2 cellular contexts compared by ENCODE assay signal in the genomic region with DNA sequence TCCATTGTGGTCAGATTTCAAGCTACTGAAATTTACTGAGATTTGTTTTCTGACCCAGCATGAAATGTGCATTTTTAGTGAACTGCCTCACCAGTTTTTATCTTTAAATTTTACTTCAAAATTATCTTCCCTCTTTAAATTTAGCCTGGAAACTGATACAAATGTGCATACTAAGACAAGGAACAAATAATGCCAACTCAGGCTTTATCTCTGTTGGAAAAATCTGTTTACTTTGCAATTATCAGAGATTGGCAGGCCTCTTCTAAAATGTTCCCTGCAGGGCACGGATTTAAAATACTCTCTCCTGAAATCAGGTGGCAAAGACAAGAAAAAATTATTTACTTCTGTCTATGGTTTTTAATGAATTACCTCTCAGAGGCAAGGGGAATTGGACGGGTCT.
TF ChIP-seq lines count a peak whose summit lies in the region.

No MANE protein-coding gene starts in this region.

TF ChIP-seq in SK-N-SH, 30 proteins besides CTCF, POLR2A, EP300 and RAD21 (continued from another document):
- TF ChIP-seq, protein P1, sequence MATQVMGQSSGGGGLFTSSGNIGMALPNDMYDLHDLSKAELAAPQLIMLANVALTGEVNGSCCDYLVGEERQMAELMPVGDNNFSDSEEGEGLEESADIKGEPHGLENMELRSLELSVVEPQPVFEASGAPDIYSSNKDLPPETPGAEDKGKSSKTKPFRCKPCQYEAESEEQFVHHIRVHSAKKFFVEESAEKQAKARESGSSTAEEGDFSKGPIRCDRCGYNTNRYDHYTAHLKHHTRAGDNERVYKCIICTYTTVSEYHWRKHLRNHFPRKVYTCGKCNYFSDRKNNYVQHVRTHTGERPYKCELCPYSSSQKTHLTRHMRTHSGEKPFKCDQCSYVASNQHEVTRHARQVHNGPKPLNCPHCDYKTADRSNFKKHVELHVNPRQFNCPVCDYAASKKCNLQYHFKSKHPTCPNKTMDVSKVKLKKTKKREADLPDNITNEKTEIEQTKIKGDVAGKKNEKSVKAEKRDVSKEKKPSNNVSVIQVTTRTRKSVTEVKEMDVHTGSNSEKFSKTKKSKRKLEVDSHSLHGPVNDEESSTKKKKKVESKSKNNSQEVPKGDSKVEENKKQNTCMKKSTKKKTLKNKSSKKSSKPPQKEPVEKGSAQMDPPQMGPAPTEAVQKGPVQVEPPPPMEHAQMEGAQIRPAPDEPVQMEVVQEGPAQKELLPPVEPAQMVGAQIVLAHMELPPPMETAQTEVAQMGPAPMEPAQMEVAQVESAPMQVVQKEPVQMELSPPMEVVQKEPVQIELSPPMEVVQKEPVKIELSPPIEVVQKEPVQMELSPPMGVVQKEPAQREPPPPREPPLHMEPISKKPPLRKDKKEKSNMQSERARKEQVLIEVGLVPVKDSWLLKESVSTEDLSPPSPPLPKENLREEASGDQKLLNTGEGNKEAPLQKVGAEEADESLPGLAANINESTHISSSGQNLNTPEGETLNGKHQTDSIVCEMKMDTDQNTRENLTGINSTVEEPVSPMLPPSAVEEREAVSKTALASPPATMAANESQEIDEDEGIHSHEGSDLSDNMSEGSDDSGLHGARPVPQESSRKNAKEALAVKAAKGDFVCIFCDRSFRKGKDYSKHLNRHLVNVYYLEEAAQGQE (IDR thresholded peaks at IDR 0.05; ENCODE audit: low read depth, low read length): no peak
TF ChIP-seq in SK-N-SH: peak in this region for 1.

TF ChIP-seq in SK-N-SH treated with all-trans-retinoic acid at 6 μM for 48 hours, 23 proteins besides CTCF, POLR2A, EP300 and RAD21 (continued from another document):
- TF ChIP-seq, protein P2, sequence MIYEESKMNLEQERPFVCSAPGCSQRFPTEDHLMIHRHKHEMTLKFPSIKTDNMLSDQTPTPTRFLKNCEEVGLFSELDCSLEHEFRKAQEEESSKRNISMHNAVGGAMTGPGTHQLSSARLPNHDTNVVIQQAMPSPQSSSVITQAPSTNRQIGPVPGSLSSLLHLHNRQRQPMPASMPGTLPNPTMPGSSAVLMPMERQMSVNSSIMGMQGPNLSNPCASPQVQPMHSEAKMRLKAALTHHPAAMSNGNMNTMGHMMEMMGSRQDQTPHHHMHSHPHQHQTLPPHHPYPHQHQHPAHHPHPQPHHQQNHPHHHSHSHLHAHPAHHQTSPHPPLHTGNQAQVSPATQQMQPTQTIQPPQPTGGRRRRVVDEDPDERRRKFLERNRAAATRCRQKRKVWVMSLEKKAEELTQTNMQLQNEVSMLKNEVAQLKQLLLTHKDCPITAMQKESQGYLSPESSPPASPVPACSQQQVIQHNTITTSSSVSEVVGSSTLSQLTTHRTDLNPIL (CRISPR knock-in tag; IDR thresholded peaks at IDR 0.05; ENCODE audit: low read depth): no peak
- TF ChIP-seq ZNF8 (CRISPR knock-in tag; IDR thresholded peaks at IDR 0.05): no peak
- no peak for TF ChIP-seq PPARA (CRISPR knock-in tag; IDR thresholded peaks at IDR 0.05; ENCODE audit: borderline replicate concordance)
- TF ChIP-seq TOX (CRISPR knock-in tag; IDR thresholded peaks at IDR 0.05; ENCODE audit: borderline replicate concordance): no peak
- TF ChIP-seq, protein P3, sequence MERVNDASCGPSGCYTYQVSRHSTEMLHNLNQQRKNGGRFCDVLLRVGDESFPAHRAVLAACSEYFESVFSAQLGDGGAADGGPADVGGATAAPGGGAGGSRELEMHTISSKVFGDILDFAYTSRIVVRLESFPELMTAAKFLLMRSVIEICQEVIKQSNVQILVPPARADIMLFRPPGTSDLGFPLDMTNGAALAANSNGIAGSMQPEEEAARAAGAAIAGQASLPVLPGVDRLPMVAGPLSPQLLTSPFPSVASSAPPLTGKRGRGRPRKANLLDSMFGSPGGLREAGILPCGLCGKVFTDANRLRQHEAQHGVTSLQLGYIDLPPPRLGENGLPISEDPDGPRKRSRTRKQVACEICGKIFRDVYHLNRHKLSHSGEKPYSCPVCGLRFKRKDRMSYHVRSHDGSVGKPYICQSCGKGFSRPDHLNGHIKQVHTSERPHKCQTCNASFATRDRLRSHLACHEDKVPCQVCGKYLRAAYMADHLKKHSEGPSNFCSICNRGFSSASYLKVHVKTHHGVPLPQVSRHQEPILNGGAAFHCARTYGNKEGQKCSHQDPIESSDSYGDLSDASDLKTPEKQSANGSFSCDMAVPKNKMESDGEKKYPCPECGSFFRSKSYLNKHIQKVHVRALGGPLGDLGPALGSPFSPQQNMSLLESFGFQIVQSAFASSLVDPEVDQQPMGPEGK (CRISPR knock-in tag; IDR thresholded peaks at IDR 0.05; ENCODE audit: borderline replicate concordance): no peak
